23 cellular contexts compared by ENCODE assay signal in genomic region chr13:95382411-95382810, GRCh38.
DNase-seq lines count a peak whose midpoint lies in the region; TF ChIP-seq lines count a peak whose summit lies in the region.
"Had no signal": no experiment of that assay in that cellular context is flagged by ENCODE, and none has a peak within 500 bp of the region (broad histone marks: within the 10 kb centered on the region; RNA-seq: fewer than 3 reads in every experiment).

No MANE protein-coding gene starts in this region.

- peak; percentile 29 for DNase-seq in MCF 10A (ENCODE audit: unreplicated experiment)
- DNase-seq in breast epithelium (ENCODE audit: low spot score in 2 of 2) = no peak
- peak; percentile 37 for DNase-seq in mammary epithelial cell
- DNase-seq in kidney epithelial cell (ENCODE audit: low read depth) = peak; percentile 23
- no peak for DNase-seq in T-helper 2 cell
- DNase-seq in activated effector memory CD4-positive, alpha-beta T cell treated with anti-CD3 and anti-CD28 coated beads, Interleukin-2, amount 50 U/mL, for 16 hours = no peak
- DNase-seq in dedifferentiated amniotic fluid mesenchymal stem cell (ENCODE audit: extremely low spot score) = no peak
- no peak for DNase-seq in neural progenitor cell (ENCODE audit: low spot score)
- DNase-seq: CD8-positive, alpha-beta memory T cell; DMS53; GF-D8; MM.1S; NCI-H1048; NCI-H1417 treated with DMSO at 0.1 percent for 48 hours; NCI-H187; NCI-H446; NCI-H526; RPMI8226; SHP77 treated with DMSO at 0.1 percent for 48 hours had no signal

- H4K20me1 ChIP-seq in mammary epithelial cell (ENCODE audit: insufficient read depth, low read length) (no peaks in the 10 kb centered on the region), neural progenitor cell (ENCODE audit: low read depth) (no peaks in the 10 kb centered on the region)

- no peak overlapping the region for H3K4me3 ChIP-seq in breast epithelium
- H3K4me3 ChIP-seq in mammary epithelial cell (replicated peaks in 1 of 3; ENCODE audit: insufficient read depth in 1 of 3, low read depth in 2 of 3, low read length in 3 of 3) = no peak overlapping the region
- no peak overlapping the region for H3K4me3 ChIP-seq in kidney epithelial cell (ENCODE audit: low read depth, low read length)
- H3K4me3 ChIP-seq in neural progenitor cell = no peak overlapping the region
- H3K4me3 ChIP-seq: K562, SK-N-MC had no signal

- 81% methylated on average over 2 of the region's 2 CpGs for WGBS in mammary epithelial cell (ENCODE audit: low coverage, missing lambda C conversion rate)

- peaks cover 6% of the 10 kb centered on the region for H3K4me1 Mint-ChIP-seq in MCF 10A (ENCODE audit: insufficient read depth, unreplicated experiment)
- peaks cover 6% of the 10 kb centered on the region for H3K4me1 Mint-ChIP-seq in neural progenitor cell

- H3K4me1 ChIP-seq in breast epithelium = no peaks in the 10 kb centered on the region
- H3K4me1 ChIP-seq in mammary epithelial cell (ENCODE audit: insufficient read depth, low read length) = peaks cover 2% of the 10 kb centered on the region
- no peaks in the 10 kb centered on the region for H3K4me1 ChIP-seq in neural progenitor cell

- H3K79me2 ChIP-seq in mammary epithelial cell (ENCODE audit: insufficient read depth, low read length) (no peaks in the 10 kb centered on the region), neural progenitor cell (ENCODE audit: low read depth) (no peaks in the 10 kb centered on the region)

- TF ChIP-seq CTCF in MCF 10A (IDR thresholded peaks at IDR 0.05; ENCODE audit: unreplicated experiment) (no peak), breast epithelium (IDR thresholded peaks at IDR 0.05) (no peak), mammary epithelial cell (conservative IDR thresholded peaks at IDR 0.05 in 1 of 2, IDR thresholded peaks at IDR 0.05 in 1 of 2; ENCODE audit: extremely low read depth in 1 of 2, insufficient read depth in 1 of 2, low read depth in 1 of 2, low read length in 2 of 2) (no peak), kidney epithelial cell (IDR thresholded peaks at IDR 0.05; ENCODE audit: insufficient read depth, low read length, poor library complexity, severe bottlenecking) (no peak), neural progenitor cell (IDR thresholded peaks at IDR 0.05) (no peak)

- CTCF ChIA-PET in MCF 10A (lab: Yijun Ruan, JAX) = interaction anchor here (0.6 to 10.3 kb wide), 9 partner anchors 11 to 192 kb away, joined by 3 to 273 read pairs (median 12); partner anchors contain the start of gene ABCC4
- CTCF ChIA-PET in mammary epithelial cell (lab: Charles Lee; ENCODE audit: low non-redundant PET) = no interaction called here

- dilution Hi-C loops in mammary epithelial cell (cut with HindIII; ENCODE audit: low sequenced_read_pairs) = no loop called here

- H3K9me3 Mint-ChIP-seq in MCF 10A (ENCODE audit: unreplicated experiment) = no peaks in the 10 kb centered on the region
- peaks cover 4% of the 10 kb centered on the region for H3K9me3 Mint-ChIP-seq in neural progenitor cell
- H3K9me3 Mint-ChIP-seq: CD8-positive, alpha-beta memory T cell had no signal

- intact Hi-C loops in MCF 10A (cut with micrococcal nuclease) (no loop called here), breast epithelium (cut with DNase I; ENCODE audit: low total_unique reads) (no loop called here), mammary epithelial cell (cut with micrococcal nuclease) (no loop called here)

- POLR2A ChIA-PET in MCF 10A (lab: Yijun Ruan, JAX) = interaction anchor here (0.6 to 1.0 kb wide), 3 partner anchors 193 to 1842 kb away, joined by 3 read pairs; no protein-coding TSS in a partner anchor

- H3K9ac ChIP-seq in mammary epithelial cell (ENCODE audit: insufficient read depth, low read length) = no peak overlapping the region
- H3K9ac ChIP-seq in neural progenitor cell = no peak overlapping the region

- BruUV-seq in MCF 10A (replicated peaks; lab: Mats Ljungman, UMichigan) (no TSS peak), mammary epithelial cell (replicated peaks; lab: Mats Ljungman, UMichigan) (no TSS peak)

- H3K27me3 ChIP-seq in breast epithelium = peaks cover 0 to 4% of the 10 kb centered on the region in 2 donors
- H3K27me3 ChIP-seq in mammary epithelial cell (ENCODE audit: insufficient read depth, low read length) = no peaks in the 10 kb centered on the region
- no peaks in the 10 kb centered on the region for H3K27me3 ChIP-seq in kidney epithelial cell (ENCODE audit: control insufficient read depth, insufficient read depth, low read length)
- no peaks in the 10 kb centered on the region for H3K27me3 ChIP-seq in neural progenitor cell

- in situ Hi-C loops in mammary epithelial cell (cut with MboI; ENCODE audit: low sequenced_read_pairs in 2 of 2) = loop anchor here in 1 of 2 donors (10.0 kb wide), 1 partner anchor 188 kb away; no protein-coding TSS in a partner anchor

- no peaks in the 10 kb centered on the region for H3K36me3 Mint-ChIP-seq in MCF 10A (ENCODE audit: insufficient read depth, unreplicated experiment)
- H3K36me3 Mint-ChIP-seq in neural progenitor cell = no peaks in the 10 kb centered on the region
- H3K36me3 Mint-ChIP-seq: CD8-positive, alpha-beta memory T cell had no signal

- H3K4me2 ChIP-seq in mammary epithelial cell (ENCODE audit: insufficient read depth, low read depth, low read length) (no peak overlapping the region), neural progenitor cell (no peak overlapping the region)

- no peak overlapping the region for H3K27ac Mint-ChIP-seq in MCF 10A (ENCODE audit: low read depth, unreplicated experiment)
- H3K27ac Mint-ChIP-seq in neural progenitor cell = no peak overlapping the region
- H3K27ac Mint-ChIP-seq: CD8-positive, alpha-beta memory T cell had no signal

- H3K9me3 ChIP-seq in breast epithelium = no peaks in the 10 kb centered on the region
- no peaks in the 10 kb centered on the region for H3K9me3 ChIP-seq in mammary epithelial cell (replicated peaks; ENCODE audit: insufficient read depth, low read length)
- H3K9me3 ChIP-seq in neural progenitor cell (ENCODE audit: low read depth) = no peaks in the 10 kb centered on the region

- H3K27ac ChIP-seq in breast epithelium (no peak overlapping the region), mammary epithelial cell (ENCODE audit: insufficient read depth, low read depth, low read length) (no peak overlapping the region), neural progenitor cell (no peak overlapping the region)
- H3K27ac ChIP-seq: 22Rv1, C4-2B, SK-N-MC had no signal

- no peaks in the 10 kb centered on the region for H3K27me3 Mint-ChIP-seq in MCF 10A (ENCODE audit: insufficient read depth, unreplicated experiment)
- peaks cover 5% of the 10 kb centered on the region for H3K27me3 Mint-ChIP-seq in neural progenitor cell (ENCODE audit: insufficient read depth, low read depth)

- no peaks in the 10 kb centered on the region for H3F3A ChIP-seq in neural progenitor cell (ENCODE audit: low read depth)

- no peaks in the 10 kb centered on the region for H3K36me3 ChIP-seq in breast epithelium
- H3K36me3 ChIP-seq in mammary epithelial cell (ENCODE audit: insufficient read depth, low read length) = no peaks in the 10 kb centered on the region
- H3K36me3 ChIP-seq in kidney epithelial cell (ENCODE audit: control insufficient read depth, insufficient read depth, low read length) = no peaks in the 10 kb centered on the region
- no peaks in the 10 kb centered on the region for H3K36me3 ChIP-seq in neural progenitor cell

- no peak overlapping the region for H2AFZ ChIP-seq in mammary epithelial cell (ENCODE audit: low read depth, low read length)
- H2AFZ ChIP-seq in neural progenitor cell (replicated peaks) = no peak overlapping the region

- no peak overlapping the region for H3K4me3 Mint-ChIP-seq in MCF 10A (ENCODE audit: unreplicated experiment)
- H3K4me3 Mint-ChIP-seq in neural progenitor cell = no peak overlapping the region
- H3K4me3 Mint-ChIP-seq: CD8-positive, alpha-beta memory T cell had no signal

- no peak for TF ChIP-seq POLR2A in breast epithelium (IDR thresholded peaks at IDR 0.05)

Comparison
In these comparisons a context has a peak if more than half of its experiments do, and no peak if none do; other contexts are left out.
1. DNase-seq: peak in MCF 10A (single experiment), mammary epithelial cell (single experiment) and kidney epithelial cell (single experiment); none in breast epithelium (0 of 2), T-helper 2 cell (0 of 5), activated effector memory CD4-positive, alpha-beta T cell treated with anti-CD3 and anti-CD28 coated beads, Interleukin-2, amount 50 U/mL, for 16 hours (single experiment), dedifferentiated amniotic fluid mesenchymal stem cell (single experiment) and neural progenitor cell (single experiment).